In genomic region chr9:86521322-86521721, GRCh38 we compare ENCODE assay signal across 28 cellular contexts.
"Had no signal": no experiment of that assay in that cellular context is flagged by ENCODE, and none has a peak within 500 bp of the region (broad histone marks: within the 10 kb centered on the region; RNA-seq: fewer than 3 reads in every experiment).

No MANE protein-coding gene starts in this region.

- DNase-seq: hippocampal formation; kidney; left colon; left ventricle myocardium inferior; mesendoderm; naive B cell; natural killer cell; nephron progenitor cell; occipital lobe; right lobe of liver; stimulated activated CD4-positive, alpha-beta T cell treated with anti-CD3 and anti-CD28 coated beads, Interleukin-12 subunit alpha, Interleukin-12 subunit beta, amount 100 ng/mL, for 4 hours; stimulated activated CD4-positive, alpha-beta T cell treated with anti-CD3 and anti-CD28 coated beads, Interleukin-15, amount 100 ng/mL, for 24 hours; stimulated activated CD4-positive, alpha-beta T cell treated with anti-CD3 and anti-CD28 coated beads, Interleukin-2, amount 100 ng/mL, for 24 hours; stimulated activated CD4-positive, alpha-beta T cell treated with anti-CD3 and anti-CD28 coated beads, Interleukin-4, amount 100 ng/mL, for 1 hour; stimulated activated naive B cell treated with anti-CD40 and anti-IgM and Interleukin-4, amounts not matched to agents 10 μg/mL and 1 μg/mL and 100 μg/mL, for 72 hours; stimulated activated naive CD8-positive, alpha-beta T cell treated with anti-CD3 and anti-CD28 coated beads, Interleukin-15, Interleukin-2, amounts not matched to agents 100 U/mL and 50 U/mL, for 24 hours; stomach; testis; thyroid gland; transverse colon; upper lobe of right lung had no signal

- H3K9ac ChIP-seq: neural progenitor cell, parathyroid adenoma had no signal

- H3K4me2 ChIP-seq: neural progenitor cell had no signal

- H3K79me2 ChIP-seq: parathyroid adenoma had no signal

- H3K27ac ChIP-seq: left ventricle myocardium inferior, neural progenitor cell, neutrophil, parathyroid adenoma, right atrium auricular region, right lobe of liver, skin epidermis, stomach, testis, thyroid gland, transverse colon, upper lobe of right lung had no signal

- ATAC-seq: left colon; natural killer cell; right lobe of liver; stimulated activated naive B cell treated with anti-CD40 and anti-IgM and Interleukin-4, amounts not matched to agents 10 μg/mL and 1 μg/mL and 100 μg/mL, for 72 hours; stimulated activated naive CD8-positive, alpha-beta T cell treated with anti-CD3 and anti-CD28 coated beads, Interleukin-15, Interleukin-2, amounts not matched to agents 100 U/mL and 50 U/mL, for 24 hours; upper lobe of right lung had no signal

- H3K27me3 ChIP-seq: neural progenitor cell, neutrophil, right atrium auricular region, right lobe of liver, stomach, testis, thyroid gland, transverse colon, upper lobe of right lung had no signal

- H2AFZ ChIP-seq: neural progenitor cell, parathyroid adenoma had no signal

- H3K36me3 ChIP-seq: left ventricle myocardium inferior, neural progenitor cell, neutrophil, right atrium auricular region, right lobe of liver, stomach, thyroid gland, transverse colon, upper lobe of right lung had no signal

- FAIRE-seq: kidney, urothelium cell line had no signal

- H3K4me3 ChIP-seq: left ventricle myocardium inferior, lung, neural progenitor cell, right atrium auricular region, right lobe of liver, skin epidermis, stomach, testis, thyroid gland, transverse colon, upper lobe of right lung had no signal

- H3K9me3 ChIP-seq: left ventricle myocardium inferior, neutrophil, right atrium auricular region, right lobe of liver, stomach, testis, thyroid gland, transverse colon, upper lobe of right lung had no signal

- H3K4me1 ChIP-seq: left ventricle myocardium inferior, neural progenitor cell, parathyroid adenoma, right atrium auricular region, right lobe of liver, stomach, thyroid gland, transverse colon, upper lobe of right lung had no signal
